ENCODE assay signal across 8 cellular contexts in genomic region chr12:56127888-56128668, GRCh38. TPM values are rescaled to one million over a fixed set of nuclear protein-coding genes. Genes with fewer than 3 reads are reported as not detected.
DNase-seq lines count a peak whose midpoint lies in the region; ATAC-seq and TF ChIP-seq lines count a peak whose summit lies in the region.

TSS of gene ESYT1 (plus strand) at chr12:56128267. CDS start at chr12:56128320, 53 bp downstream.

- TF ChIP-seq POLR2A in NB4 (IDR thresholded peaks at IDR 0.05; ENCODE audit: extremely low read depth, insufficient read length) (peak; percentile 92), gastroesophageal sphincter (IDR thresholded peaks at IDR 0.05) (peak; percentile 91 to 94)

- H3K27me3 Mint-ChIP-seq in HFFc6 (ENCODE audit: insufficient read depth), result peaks cover 2% of the 10 kb centered on the region; the same call in 1 of the 2 replicates
- H3K27me3 Mint-ChIP-seq in activated naive CD4-positive, alpha-beta T cell treated with anti-CD3 and anti-CD28 coated beads, Interleukin-2, amount 10 ng/mL, durations not matched to agents 7 days and 5 days, result peaks cover 3% of the 10 kb centered on the region

- peak within 1 kb of the TSS; percentile 84 for H3K9ac ChIP-seq in SK-N-MC (ENCODE audit: insufficient read length)

- 0 to 2% methylated on average over 1 to 9 of the region's 49 CpGs for WGBS in gastroesophageal sphincter (ENCODE audit: low coverage in 1 of 2), 2 donors

- peaks cover 41% of the 10 kb centered on the region for H3K4me1 Mint-ChIP-seq in HFFc6 (ENCODE audit: low read depth)
- H3K4me1 Mint-ChIP-seq in activated naive CD4-positive, alpha-beta T cell treated with anti-CD3 and anti-CD28 coated beads, Interleukin-2, amount 10 ng/mL, durations not matched to agents 7 days and 5 days, result peaks cover 78% of the 10 kb centered on the region

- no peaks in the 10 kb centered on the region for H3K9me3 ChIP-seq in SK-N-MC (ENCODE audit: low read depth, low read length)
- H3K9me3 ChIP-seq in gastroesophageal sphincter, result no peaks in the 10 kb centered on the region
- H3K9me3 ChIP-seq in neutrophil, result no peaks in the 10 kb centered on the region

- peak within 1 kb of the TSS; percentile 94 for H3K27ac Mint-ChIP-seq in HFFc6
- H3K27ac Mint-ChIP-seq in activated naive CD4-positive, alpha-beta T cell treated with anti-CD3 and anti-CD28 coated beads, Interleukin-2, amount 10 ng/mL, durations not matched to agents 7 days and 5 days, result peak within 1 kb of the TSS; percentile 94

- H3K27me3 ChIP-seq in gastroesophageal sphincter, result no peaks in the 10 kb centered on the region
- H3K27me3 ChIP-seq in neutrophil, result no peaks in the 10 kb centered on the region

- CTCF ChIA-PET in activated naive CD4-positive, alpha-beta T cell treated with anti-CD3 and anti-CD28 coated beads, Interleukin-2, amount 10 ng/mL, durations not matched to agents 7 days and 5 days (lab: Charles Lee), result interaction anchor here (0.9 to 4.2 kb wide), 14 partner anchors 9 to 390 kb away, joined by 3 to 51 read pairs (median 7); partner anchors contain the start of genes MYL6, MYL6B, PA2G4 and RNF41

- H3K36me3 ChIP-seq in SK-N-MC (ENCODE audit: insufficient read depth, low read length) (peaks cover 25% of the 10 kb centered on the region), gastroesophageal sphincter (peaks cover 0 to 36% of the 10 kb centered on the region in 2 donors), neutrophil (peaks cover 14% of the 10 kb centered on the region)

- H3K36me3 Mint-ChIP-seq in HFFc6 (ENCODE audit: low read depth), result peaks cover 26% of the 10 kb centered on the region
- peaks cover 43% of the 10 kb centered on the region for H3K36me3 Mint-ChIP-seq in activated naive CD4-positive, alpha-beta T cell treated with anti-CD3 and anti-CD28 coated beads, Interleukin-2, amount 10 ng/mL, durations not matched to agents 7 days and 5 days

- no peaks in the 10 kb centered on the region for H3K9me3 Mint-ChIP-seq in HFFc6
- peaks cover 3% of the 10 kb centered on the region for H3K9me3 Mint-ChIP-seq in activated naive CD4-positive, alpha-beta T cell treated with anti-CD3 and anti-CD28 coated beads, Interleukin-2, amount 10 ng/mL, durations not matched to agents 7 days and 5 days

- TF ChIP-seq CTCF in HFFc6 (IDR thresholded peaks at IDR 0.05) (peak; percentile 27; the same call in 1 of the 2 replicates), NB4 (IDR thresholded peaks at IDR 0.05; ENCODE audit: low read depth, low read length) (no peak), gastroesophageal sphincter (IDR thresholded peaks at IDR 0.05) (peak in 2 of 4 experiments; percentile 19 to 21), neutrophil (IDR thresholded peaks at IDR 0.05) (peak; percentile 54)

- peak; percentile 97 for ATAC-seq in gastroesophageal sphincter

- H3K27ac ChIP-seq in SK-N-MC, result peak within 1 kb of the TSS; percentile 92
- H3K27ac ChIP-seq in gastroesophageal sphincter, result peak within 1 kb of the TSS; percentile 91 to 100 (median 97)
- peak within 1 kb of the TSS; percentile 89 for H3K27ac ChIP-seq in neutrophil
- peak within 1 kb of the TSS; percentile 86 for H3K27ac ChIP-seq in substantia nigra (ENCODE audit: low read depth, low read length, poor library complexity, severe bottlenecking)

- TF ChIP-seq EP300 in gastroesophageal sphincter (IDR thresholded peaks at IDR 0.05), result no peak

- peaks cover 7 to 62% (median 14%) of the 10 kb centered on the region in 3 donors for H3K4me1 ChIP-seq in gastroesophageal sphincter
- H3K4me1 ChIP-seq in neutrophil (ENCODE audit: control insufficient read depth in 1 of 2, insufficient read depth in 1 of 2, low read depth in 1 of 2, low read length in 1 of 2), result peaks cover 63% of the 10 kb centered on the region in 2 experiments

- DNase-seq in GM04503 (ENCODE audit: low read depth) (peak; percentile 99), HFFc6 (peak; percentile 100), NB4 (ENCODE audit: low read depth) (peak; percentile 100), SK-N-MC (ENCODE audit: low read depth, low spot score) (peak; percentile 99), substantia nigra (lab: John Stamatoyannopoulos, UW) (peak; percentile 54 to 99 (median 89))
- DNase-seq in activated naive CD4-positive, alpha-beta T cell treated with anti-CD3 and anti-CD28 coated beads, Interleukin-2, amount 10 ng/mL, durations not matched to agents 7 days and 5 days, result peak; percentile 99

- H3K4me3 Mint-ChIP-seq in HFFc6, result peak within 1 kb of the TSS; percentile 93
- peak within 1 kb of the TSS; percentile 97 for H3K4me3 Mint-ChIP-seq in activated naive CD4-positive, alpha-beta T cell treated with anti-CD3 and anti-CD28 coated beads, Interleukin-2, amount 10 ng/mL, durations not matched to agents 7 days and 5 days

- H3K4me3 ChIP-seq in NB4 (ENCODE audit: low read depth, low read length) (peak within 1 kb of the TSS; percentile 94), SK-N-MC (peak within 1 kb of the TSS; percentile 89), gastroesophageal sphincter (peak within 1 kb of the TSS; percentile 71 to 93), neutrophil (ENCODE audit: low read depth in 1 of 2, low read length in 1 of 2) (peak within 1 kb of the TSS; percentile 73 to 89)

RNA-seq across cellular contexts. Expression of gene ESYT1, which starts in this region (rescaled TPM):
- total RNA-seq in HFFc6 (2021; fragmentation: NEBNext Ultra II Directional; extraction: Animal tissue kit (Norgen Biotek cat#: 25700)), result 100 to 1,000 TPM; 136 to 174 (median 151) TPM
- 100 to 1,000 TPM; 128 to 234 (median 167) TPM for total RNA-seq in gastroesophageal sphincter

Comparison
In these comparisons a context has a peak if more than half of its experiments do, and no peak if none do; other contexts are left out.
1. Peak in every context shown above with its lines: DNase-seq, ATAC-seq, H3K4me3 ChIP-seq and H3K27ac ChIP-seq.